In the genomic region with DNA sequence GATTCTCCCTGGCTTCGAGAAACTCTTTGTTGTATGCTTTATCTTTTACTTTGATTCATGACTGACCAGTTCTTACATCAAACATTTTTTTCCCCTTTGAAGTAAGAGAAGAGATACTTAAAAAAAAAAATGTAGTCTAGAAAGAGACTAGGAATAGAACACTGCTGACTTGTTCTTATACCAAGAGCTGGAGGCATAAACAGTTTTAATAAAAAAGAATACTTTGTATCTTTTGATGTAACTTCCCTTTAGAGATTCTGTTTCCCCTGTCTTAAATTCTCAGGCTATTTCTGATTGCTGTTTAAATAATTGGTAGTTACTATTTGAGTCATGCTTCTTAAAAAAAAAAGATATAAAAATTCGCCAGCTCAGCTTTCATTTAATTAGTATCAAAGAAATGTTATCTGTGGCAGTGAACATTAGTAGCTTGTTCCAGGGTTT, we compare ENCODE assay signal across 15 cellular contexts. TPM values are rescaled to one million over a fixed set of nuclear protein-coding genes. Genes with fewer than 3 reads are reported as not detected.
A peak's percentile ranks its signal among the peaks of the same experiment; 100 is the strongest.
DNase-seq lines count a peak whose midpoint lies in the region; ATAC-seq and TF ChIP-seq lines count a peak whose summit lies in the region.
"Had no signal": no experiment of that assay in that cellular context is flagged by ENCODE, and none has a peak within 500 bp of the region (broad histone marks: within the 10 kb centered on the region; RNA-seq: fewer than 3 reads in every experiment).

No MANE protein-coding gene starts in this region.

- no peaks in the 10 kb centered on the region for H3K9me3 ChIP-seq in cardiac muscle cell (ENCODE audit: low read depth)
- H3K9me3 ChIP-seq: BE2C, neutrophil, tibial nerve had no signal

- intact Hi-C loops in Right ventricle myocardium superior (cut with DNase I): no loop called here
- intact Hi-C loops in activated T-helper 2 cell treated with anti-CD3 and anti-CD28 coated beads, Interferon-gamma antibody, Interleukin-2, Interleukin-4, amounts not matched to agents 10 μg/mL and 5 μg/mL and 100 μg/mL, durations not matched to agents 14 hours and 24 hours and 36 hours (cut with micrococcal nuclease): no loop called here

- no peaks in the 10 kb centered on the region for H3K36me3 ChIP-seq in cardiac muscle cell
- H3K36me3 ChIP-seq: neutrophil, tibial nerve had no signal

- peak overlapping the region; percentile 3 for H3K27ac ChIP-seq in cardiac muscle cell
- H3K27ac ChIP-seq: neutrophil had no signal

- H3K4me3 ChIP-seq in cardiac muscle cell: no peak overlapping the region
- H3K4me3 ChIP-seq: tibial nerve had no signal

- ATAC-seq in Right ventricle myocardium superior (ENCODE audit: poor library complexity): no peak
- ATAC-seq in HG03432 (IDR thresholded peaks at IDR 0.05; ENCODE audit: unreplicated experiment): no peak

- H3K27me3 Mint-ChIP-seq in activated T-helper 2 cell treated with anti-CD3 and anti-CD28 coated beads, Interferon-gamma antibody, Interleukin-2, Interleukin-4, amounts not matched to agents 10 μg/mL and 5 μg/mL and 100 μg/mL, durations not matched to agents 14 hours and 24 hours and 36 hours (ENCODE audit: low read depth): no peaks in the 10 kb centered on the region
- H3K27me3 Mint-ChIP-seq in mesothelial cell of epicardium (ENCODE audit: low read depth) (no peaks in the 10 kb centered on the region), type B pancreatic cell (no peaks in the 10 kb centered on the region)

- peaks cover 57% of the 10 kb centered on the region for H3K36me3 Mint-ChIP-seq in activated T-helper 2 cell treated with anti-CD3 and anti-CD28 coated beads, Interferon-gamma antibody, Interleukin-2, Interleukin-4, amounts not matched to agents 10 μg/mL and 5 μg/mL and 100 μg/mL, durations not matched to agents 14 hours and 24 hours and 36 hours (ENCODE audit: low read depth)
- H3K36me3 Mint-ChIP-seq in mesothelial cell of epicardium: no peaks in the 10 kb centered on the region
- peaks cover 4% of the 10 kb centered on the region for H3K36me3 Mint-ChIP-seq in type B pancreatic cell

- H3K27me3 ChIP-seq in cardiac muscle cell: no peaks in the 10 kb centered on the region
- H3K27me3 ChIP-seq: BE2C, neutrophil, tibial nerve had no signal

- H3K27ac Mint-ChIP-seq in activated T-helper 2 cell treated with anti-CD3 and anti-CD28 coated beads, Interferon-gamma antibody, Interleukin-2, Interleukin-4, amounts not matched to agents 10 μg/mL and 5 μg/mL and 100 μg/mL, durations not matched to agents 14 hours and 24 hours and 36 hours: no peak overlapping the region
- peak overlapping the region; percentile 95 for H3K27ac Mint-ChIP-seq in mesothelial cell of epicardium
- peak overlapping the region; percentile 72 for H3K27ac Mint-ChIP-seq in type B pancreatic cell

- peaks cover 13% of the 10 kb centered on the region for H3K4me1 ChIP-seq in cardiac muscle cell (ENCODE audit: low read depth)

- no peak for DNase-seq in cardiac muscle cell (ENCODE audit: low read depth in 1 of 2, low spot score in 1 of 2)
- DNase-seq in Right ventricle myocardium superior: no peak
- no peak for DNase-seq in activated T-helper 2 cell treated with anti-CD3 and anti-CD28 coated beads, Interferon-gamma antibody, Interleukin-2, Interleukin-4, amounts not matched to agents 10 μg/mL and 5 μg/mL and 100 μg/mL, durations not matched to agents 14 hours and 24 hours and 36 hours (ENCODE audit: low spot score)
- DNase-seq in mesothelial cell of epicardium (ENCODE audit: low spot score in 2 of 2, unreplicated experiment in 2 of 2): no peak
- no peak for DNase-seq in type B pancreatic cell (ENCODE audit: extremely low spot score, unreplicated experiment)
- no peak for DNase-seq in NCI-H774 (lab: John Stamatoyannopoulos, UW)
- DNase-seq in 8988T: no peak
- DNase-seq: foreskin fibroblast, kidney, NCI-H1930, T-helper 9 cell had no signal

- H3K9me3 Mint-ChIP-seq in activated T-helper 2 cell treated with anti-CD3 and anti-CD28 coated beads, Interferon-gamma antibody, Interleukin-2, Interleukin-4, amounts not matched to agents 10 μg/mL and 5 μg/mL and 100 μg/mL, durations not matched to agents 14 hours and 24 hours and 36 hours: no peaks in the 10 kb centered on the region
- no peaks in the 10 kb centered on the region for H3K9me3 Mint-ChIP-seq in mesothelial cell of epicardium
- H3K9me3 Mint-ChIP-seq in type B pancreatic cell: no peaks in the 10 kb centered on the region

- peak overlapping the region; percentile 99 for H3K4me3 Mint-ChIP-seq in activated T-helper 2 cell treated with anti-CD3 and anti-CD28 coated beads, Interferon-gamma antibody, Interleukin-2, Interleukin-4, amounts not matched to agents 10 μg/mL and 5 μg/mL and 100 μg/mL, durations not matched to agents 14 hours and 24 hours and 36 hours (ENCODE audit: low read depth)
- H3K4me3 Mint-ChIP-seq in mesothelial cell of epicardium (peak overlapping the region; percentile 46), type B pancreatic cell (peak overlapping the region; percentile 72)

- TF ChIP-seq CTCF in cardiac muscle cell (IDR thresholded peaks at IDR 0.05; ENCODE audit: low read depth, low read length) (no peak), mesothelial cell of epicardium (IDR thresholded peaks at IDR 0.05; ENCODE audit: unreplicated experiment) (no peak), type B pancreatic cell (conservative IDR thresholded peaks at IDR 0.05) (no peak)

- H3K4me1 Mint-ChIP-seq in activated T-helper 2 cell treated with anti-CD3 and anti-CD28 coated beads, Interferon-gamma antibody, Interleukin-2, Interleukin-4, amounts not matched to agents 10 μg/mL and 5 μg/mL and 100 μg/mL, durations not matched to agents 14 hours and 24 hours and 36 hours (ENCODE audit: low read depth): peaks cover 67% of the 10 kb centered on the region
- H3K4me1 Mint-ChIP-seq in mesothelial cell of epicardium: peaks cover 64% of the 10 kb centered on the region
- H3K4me1 Mint-ChIP-seq in type B pancreatic cell (ENCODE audit: unreplicated experiment): peaks cover 62% of the 10 kb centered on the region

RNA-seq across cellular contexts. Expression of gene ASXL1, which starts 4.8 kb away (rescaled TPM):
- total RNA-seq in cardiac muscle cell (32.6 and 82.4 TPM in 2 replicates), Right ventricle myocardium superior (24.5 TPM), mesothelial cell of epicardium (173 to 182 TPM (median 173 TPM) in 3 replicates), type B pancreatic cell (ENCODE audit: low replicate concordance) (94.4 and 157 TPM in 2 replicates)
- 50.3 and 97.9 TPM in 2 replicates for polyA plus RNA-seq in cardiac muscle cell
- 141 and 145 TPM in 2 replicates for total RNA-seq in activated T-helper 2 cell treated with anti-CD3 and anti-CD28 coated beads, Interferon-gamma antibody, Interleukin-2, Interleukin-4, amounts not matched to agents 10 μg/mL and 5 μg/mL and 100 μg/mL, durations not matched to agents 14 hours and 24 hours and 36 hours

Comparison
In these comparisons a context has a peak if more than half of its experiments do, and no peak if none do; other contexts are left out.
1. H3K4me3 Mint-ChIP-seq: peak in every context shown above with its lines; median percentile 99 in activated T-helper 2 cell treated with anti-CD3 and anti-CD28 coated beads, Interferon-gamma antibody, Interleukin-2, Interleukin-4, amounts not matched to agents 10 μg/mL and 5 μg/mL and 100 μg/mL, durations not matched to agents 14 hours and 24 hours and 36 hours; 72 in type B pancreatic cell; 46 in mesothelial cell of epicardium.